In genomic region chr3:21938267-21938681, GRCh38 we compare ENCODE assay signal across 20 cellular contexts.
DNase-seq lines count a peak whose midpoint lies in the region; ATAC-seq and TF ChIP-seq lines count a peak whose summit lies in the region.
"Had no signal": no experiment of that assay in that cellular context is flagged by ENCODE, and none has a peak within 500 bp of the region (broad histone marks: within the 10 kb centered on the region; RNA-seq: fewer than 3 reads in every experiment).

No MANE protein-coding gene starts in this region.

- no peaks in the 10 kb centered on the region for H3K9me3 ChIP-seq in SJCRH30 (replicated peaks)

- no peak overlapping the region for H3K4me3 ChIP-seq in SJCRH30

- H3K36me3 ChIP-seq in SJCRH30 = no peaks in the 10 kb centered on the region

- DNase-seq in DMS53 (lab: John Stamatoyannopoulos, UW) = peak; percentile 5
- DNase-seq in DMS53 treated with DMSO at 0.1 percent for 48 hours (lab: John Stamatoyannopoulos, UW; ENCODE audit: unreplicated experiment) = no peak
- DNase-seq in SJCRH30 = peak; percentile 86 to 95
- peak; percentile 39 for DNase-seq in kidney tubule cell (ENCODE audit: low spot score)
- no peak for DNase-seq in mesothelial cell of epicardium (ENCODE audit: low spot score in 2 of 2, unreplicated experiment in 2 of 2)
- no peak for DNase-seq in inferior parietal cortex (ENCODE audit: extremely low spot score)
- DNase-seq: Calu3; CD8-positive, alpha-beta memory T cell; NCI-H1092; NCI-H1436; NCI-H187; NCI-H2081 treated with DMSO at 0.1 percent for 48 hours; Right ventricle myocardium superior; RPMI8226 had no signal

- H3K36me3 Mint-ChIP-seq in mesothelial cell of epicardium = no peaks in the 10 kb centered on the region
- H3K36me3 Mint-ChIP-seq: CD8-positive, alpha-beta memory T cell had no signal

- peaks cover 26% of the 10 kb centered on the region for H3K4me1 ChIP-seq in SJCRH30

- H3K27me3 Mint-ChIP-seq in mesothelial cell of epicardium (ENCODE audit: low read depth) = peaks cover 5% of the 10 kb centered on the region
- H3K27me3 Mint-ChIP-seq: B cell; CD8-positive, alpha-beta memory T cell had no signal

- H3K27ac ChIP-seq in SJCRH30 = peak overlapping the region; percentile 61
- H3K27ac ChIP-seq: 22Rv1, C4-2B, HL-60 had no signal

- TF ChIP-seq CTCF in mesothelial cell of epicardium (IDR thresholded peaks at IDR 0.05; ENCODE audit: unreplicated experiment) = no peak

- H3K9me3 Mint-ChIP-seq in mesothelial cell of epicardium = no peaks in the 10 kb centered on the region

- H3K27me3 ChIP-seq in SJCRH30 = no peaks in the 10 kb centered on the region

- H3K27ac Mint-ChIP-seq in mesothelial cell of epicardium = no peak overlapping the region
- H3K27ac Mint-ChIP-seq: B cell had no signal

- no peaks in the 10 kb centered on the region for H3K4me1 Mint-ChIP-seq in mesothelial cell of epicardium
- H3K4me1 Mint-ChIP-seq: B cell; CD8-positive, alpha-beta memory T cell had no signal

- no peak overlapping the region for H3K4me3 Mint-ChIP-seq in mesothelial cell of epicardium
- H3K4me3 Mint-ChIP-seq: B cell; CD8-positive, alpha-beta memory T cell had no signal

- ATAC-seq in GM21619 (IDR thresholded peaks at IDR 0.05; ENCODE audit: unreplicated experiment) = no peak
- ATAC-seq: HCT116 had no signal

Comparison
In these comparisons a context has a peak if more than half of its experiments do, and no peak if none do; other contexts are left out.
1. DNase-seq: peak in DMS53 (single experiment), SJCRH30 (2 of 2) and kidney tubule cell (single experiment); none in DMS53 treated with DMSO at 0.1 percent for 48 hours (single experiment), mesothelial cell of epicardium (0 of 2) and inferior parietal cortex (single experiment).